Comparison of ENCODE assay signal across 1 cellular context in genomic region chr4:8270418-8270771, GRCh38.
TF ChIP-seq lines count a peak whose summit lies in the region.

No MANE protein-coding gene starts in this region.

TF ChIP-seq in IMR-90, 13 proteins besides CTCF, POLR2A, EP300 and RAD21:
- no peak for TF ChIP-seq CEBPB (IDR thresholded peaks at IDR 0.05; ENCODE audit: low read depth, low read length)
- TF ChIP-seq FOS (IDR thresholded peaks at IDR 0.05; ENCODE audit: low read depth, low read length), result no peak
- no peak for TF ChIP-seq RCOR1 (IDR thresholded peaks at IDR 0.05; ENCODE audit: insufficient replicate concordance, low read length)
- TF ChIP-seq USF2 (IDR thresholded peaks at IDR 0.05; ENCODE audit: low read depth, low read length), result no peak
- no peak for TF ChIP-seq MAFK (IDR thresholded peaks at IDR 0.05; ENCODE audit: low read depth, low read length)
- TF ChIP-seq CHD1 (IDR thresholded peaks at IDR 0.05; ENCODE audit: low read depth, low read length), result no peak
- no peak for TF ChIP-seq NFE2L2 (IDR thresholded peaks at IDR 0.05; ENCODE audit: low read depth, low read length)
- no peak for TF ChIP-seq BHLHE40 (IDR thresholded peaks at IDR 0.05; ENCODE audit: low read depth, low read length)
- no peak for TF ChIP-seq RFX5 (IDR thresholded peaks at IDR 0.05; ENCODE audit: low read depth, low read length)
- TF ChIP-seq MXI1 (IDR thresholded peaks at IDR 0.05; ENCODE audit: borderline replicate concordance, low read depth, low read length), result no peak
- TF ChIP-seq ELK1 (IDR thresholded peaks at IDR 0.05; ENCODE audit: borderline replicate concordance, low read depth, low read length), result no peak
- no peak for TF ChIP-seq MAZ (IDR thresholded peaks at IDR 0.05; ENCODE audit: borderline replicate concordance, low read depth, low read length)
- TF ChIP-seq SMC3 (IDR thresholded peaks at IDR 0.05; ENCODE audit: low read depth, low read length), result no peak
